Comparison of ENCODE assay signal across 1 cellular context in the genomic region with DNA sequence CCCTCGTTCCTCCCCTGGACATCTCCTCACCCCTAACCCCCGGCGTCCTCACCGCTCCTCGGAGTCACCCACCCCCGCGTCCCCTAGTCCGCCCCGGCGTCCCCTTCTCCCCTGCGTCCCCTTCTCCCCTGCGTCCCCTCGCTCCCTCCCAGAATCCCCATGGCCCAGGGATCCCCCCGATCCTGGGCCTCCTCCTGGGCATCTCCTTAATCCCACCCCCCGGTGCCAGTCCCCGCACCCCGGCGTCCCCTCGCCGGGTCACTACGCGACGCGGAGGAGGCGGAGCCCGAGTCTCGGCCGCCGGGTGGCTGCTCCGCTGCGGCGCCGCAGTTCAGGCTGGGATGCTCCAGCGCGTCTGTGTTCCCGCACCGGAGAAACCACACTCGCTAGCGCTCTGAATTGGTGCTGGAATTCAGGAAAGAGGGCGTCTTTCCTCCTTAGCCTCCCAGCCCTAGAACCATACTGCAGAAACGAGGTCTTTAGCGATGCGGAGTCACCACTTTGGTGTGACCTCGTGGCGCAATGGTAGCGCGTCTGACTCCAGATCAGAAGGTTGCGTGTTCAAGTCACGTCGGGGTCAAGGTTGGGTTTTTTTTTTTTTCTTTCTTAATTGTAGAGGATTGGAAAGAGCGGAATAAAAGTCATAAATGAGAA.
TF ChIP-seq lines count a peak whose summit lies in the region.

No MANE protein-coding gene starts in this region.

TF ChIP-seq in WTC11, 78 proteins besides CTCF, POLR2A, EP300 and RAD21 (continued from another document):
- TF ChIP-seq ESRRA (CRISPR knock-in tag; IDR thresholded peaks at IDR 0.05; ENCODE audit: borderline replicate concordance) (no peak), FOXK1 (CRISPR knock-in tag; IDR thresholded peaks at IDR 0.05) (peak; percentile 55; the same call in 1 of the 2 replicates), HMGA2 (CRISPR knock-in tag; IDR thresholded peaks at IDR 0.05) (no peak), TCF7 (CRISPR knock-in tag; IDR thresholded peaks at IDR 0.05; ENCODE audit: low read depth) (no peak), SMAD4 (CRISPR knock-in tag; IDR thresholded peaks at IDR 0.05) (no peak), ZNF396 (CRISPR knock-in tag; IDR thresholded peaks at IDR 0.05; ENCODE audit: borderline replicate concordance) (no peak), TP53 (CRISPR knock-in tag; IDR thresholded peaks at IDR 0.05) (no peak)
- TF ChIP-seq, protein P1, sequence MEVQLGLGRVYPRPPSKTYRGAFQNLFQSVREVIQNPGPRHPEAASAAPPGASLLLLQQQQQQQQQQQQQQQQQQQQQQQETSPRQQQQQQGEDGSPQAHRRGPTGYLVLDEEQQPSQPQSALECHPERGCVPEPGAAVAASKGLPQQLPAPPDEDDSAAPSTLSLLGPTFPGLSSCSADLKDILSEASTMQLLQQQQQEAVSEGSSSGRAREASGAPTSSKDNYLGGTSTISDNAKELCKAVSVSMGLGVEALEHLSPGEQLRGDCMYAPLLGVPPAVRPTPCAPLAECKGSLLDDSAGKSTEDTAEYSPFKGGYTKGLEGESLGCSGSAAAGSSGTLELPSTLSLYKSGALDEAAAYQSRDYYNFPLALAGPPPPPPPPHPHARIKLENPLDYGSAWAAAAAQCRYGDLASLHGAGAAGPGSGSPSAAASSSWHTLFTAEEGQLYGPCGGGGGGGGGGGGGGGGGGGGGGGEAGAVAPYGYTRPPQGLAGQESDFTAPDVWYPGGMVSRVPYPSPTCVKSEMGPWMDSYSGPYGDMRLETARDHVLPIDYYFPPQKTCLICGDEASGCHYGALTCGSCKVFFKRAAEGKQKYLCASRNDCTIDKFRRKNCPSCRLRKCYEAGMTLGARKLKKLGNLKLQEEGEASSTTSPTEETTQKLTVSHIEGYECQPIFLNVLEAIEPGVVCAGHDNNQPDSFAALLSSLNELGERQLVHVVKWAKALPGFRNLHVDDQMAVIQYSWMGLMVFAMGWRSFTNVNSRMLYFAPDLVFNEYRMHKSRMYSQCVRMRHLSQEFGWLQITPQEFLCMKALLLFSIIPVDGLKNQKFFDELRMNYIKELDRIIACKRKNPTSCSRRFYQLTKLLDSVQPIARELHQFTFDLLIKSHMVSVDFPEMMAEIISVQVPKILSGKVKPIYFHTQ (CRISPR knock-in tag; IDR thresholded peaks at IDR 0.05), result no peak
- TF ChIP-seq, protein P2, sequence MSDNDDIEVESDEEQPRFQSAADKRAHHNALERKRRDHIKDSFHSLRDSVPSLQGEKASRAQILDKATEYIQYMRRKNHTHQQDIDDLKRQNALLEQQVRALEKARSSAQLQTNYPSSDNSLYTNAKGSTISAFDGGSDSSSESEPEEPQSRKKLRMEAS (CRISPR knock-in tag; IDR thresholded peaks at IDR 0.05), result peak; percentile 83
- TF ChIP-seq, protein P3, sequence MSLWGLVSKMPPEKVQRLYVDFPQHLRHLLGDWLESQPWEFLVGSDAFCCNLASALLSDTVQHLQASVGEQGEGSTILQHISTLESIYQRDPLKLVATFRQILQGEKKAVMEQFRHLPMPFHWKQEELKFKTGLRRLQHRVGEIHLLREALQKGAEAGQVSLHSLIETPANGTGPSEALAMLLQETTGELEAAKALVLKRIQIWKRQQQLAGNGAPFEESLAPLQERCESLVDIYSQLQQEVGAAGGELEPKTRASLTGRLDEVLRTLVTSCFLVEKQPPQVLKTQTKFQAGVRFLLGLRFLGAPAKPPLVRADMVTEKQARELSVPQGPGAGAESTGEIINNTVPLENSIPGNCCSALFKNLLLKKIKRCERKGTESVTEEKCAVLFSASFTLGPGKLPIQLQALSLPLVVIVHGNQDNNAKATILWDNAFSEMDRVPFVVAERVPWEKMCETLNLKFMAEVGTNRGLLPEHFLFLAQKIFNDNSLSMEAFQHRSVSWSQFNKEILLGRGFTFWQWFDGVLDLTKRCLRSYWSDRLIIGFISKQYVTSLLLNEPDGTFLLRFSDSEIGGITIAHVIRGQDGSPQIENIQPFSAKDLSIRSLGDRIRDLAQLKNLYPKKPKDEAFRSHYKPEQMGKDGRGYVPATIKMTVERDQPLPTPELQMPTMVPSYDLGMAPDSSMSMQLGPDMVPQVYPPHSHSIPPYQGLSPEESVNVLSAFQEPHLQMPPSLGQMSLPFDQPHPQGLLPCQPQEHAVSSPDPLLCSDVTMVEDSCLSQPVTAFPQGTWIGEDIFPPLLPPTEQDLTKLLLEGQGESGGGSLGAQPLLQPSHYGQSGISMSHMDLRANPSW (CRISPR knock-in tag; conservative IDR thresholded peaks at IDR 0.05; ENCODE audit: low read depth), result no peak
- TF ChIP-seq, protein P4, sequence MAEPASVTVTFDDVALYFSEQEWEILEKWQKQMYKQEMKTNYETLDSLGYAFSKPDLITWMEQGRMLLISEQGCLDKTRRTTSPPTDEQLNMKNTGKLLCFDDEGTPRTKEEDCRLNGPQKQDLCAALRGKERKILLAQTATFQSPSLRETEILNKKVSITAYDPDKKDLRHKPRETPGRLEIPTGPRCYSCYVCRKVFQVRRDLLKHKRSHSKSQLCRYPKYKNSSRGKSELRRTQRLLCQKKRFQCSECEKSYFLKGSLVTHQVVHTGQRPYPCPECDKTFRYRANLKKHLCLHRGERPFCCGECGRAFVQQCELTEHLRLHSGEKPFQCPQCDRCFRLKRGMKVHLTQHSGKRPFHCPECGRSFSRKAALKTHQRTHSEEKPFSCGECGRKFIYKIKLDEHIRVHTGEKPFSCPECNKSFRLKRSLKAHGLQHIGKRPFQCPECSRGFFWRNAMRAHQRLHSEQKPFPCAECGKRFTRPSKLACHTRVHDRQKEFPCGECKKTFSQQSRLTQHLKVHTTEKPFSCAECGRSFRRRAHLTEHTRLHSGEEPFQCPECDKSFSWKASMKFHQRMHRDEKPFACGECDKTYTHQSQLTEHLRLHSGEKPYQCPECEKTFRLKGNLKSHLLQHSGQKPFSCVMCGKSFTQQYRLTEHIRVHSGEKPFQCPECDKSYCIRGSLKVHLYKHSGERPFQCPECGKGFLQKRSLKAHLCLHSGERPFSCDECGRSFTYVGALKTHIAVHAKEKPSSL (CRISPR knock-in tag; conservative IDR thresholded peaks at IDR 0.05), result no peak
